ENCODE assay signal across 14 cellular contexts in the genomic region with DNA sequence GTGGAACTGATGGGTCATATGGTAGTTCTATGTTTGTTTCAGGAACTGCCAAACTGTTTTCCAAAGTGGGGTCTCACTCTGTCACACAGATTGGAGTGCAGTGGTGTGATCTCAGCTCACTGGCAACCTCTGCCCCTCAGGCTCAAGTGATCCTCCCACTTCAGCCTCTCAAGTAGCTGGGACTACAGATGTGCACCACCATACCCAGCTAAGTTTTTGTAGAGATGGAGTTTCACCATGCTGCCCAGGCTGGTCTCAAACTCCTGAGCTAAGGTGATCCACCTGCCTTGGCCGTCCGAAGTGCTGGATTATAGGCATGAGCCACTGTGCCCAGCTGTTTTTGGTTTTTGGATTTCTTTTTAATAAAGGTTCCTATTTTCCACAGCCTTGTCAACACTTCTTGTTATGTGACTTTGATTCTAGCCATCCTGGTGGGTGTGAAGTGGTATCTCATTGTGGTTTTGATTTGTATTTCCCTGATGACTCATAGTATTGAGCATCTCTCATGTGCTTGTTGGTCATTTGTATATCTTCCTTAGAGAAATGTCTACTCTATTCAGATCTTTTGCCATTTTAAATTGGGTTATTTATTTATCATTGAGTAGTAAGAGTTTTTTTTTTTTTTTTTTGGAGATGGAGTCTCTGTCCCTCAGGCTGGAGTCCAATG. TPM values are rescaled to one million over a fixed set of nuclear protein-coding genes. Genes with fewer than 3 reads are reported as not detected.
DNase-seq lines count a peak whose midpoint lies in the region; ATAC-seq and FAIRE-seq lines count a peak whose summit lies in the region.
"Had no signal": no experiment of that assay in that cellular context is flagged by ENCODE, and none has a peak within 500 bp of the region (broad histone marks: within the 10 kb centered on the region; RNA-seq: fewer than 3 reads in every experiment).

No MANE protein-coding gene starts in this region.

- no peaks in the 10 kb centered on the region for H3K27me3 Mint-ChIP-seq in activated CD8-positive, alpha-beta memory T cell treated with anti-CD3 and anti-CD28 coated beads, Interleukin-2, amount 10 ng/mL, durations not matched to agents 7 days and 5 days
- H3K27me3 Mint-ChIP-seq in T-helper 2 cell treated with Interferon-gamma antibody and Interleukin-4, amounts not matched to agents 5 μg/mL and 100 μg/mL, for 36 hours (ENCODE audit: low read depth), result no peaks in the 10 kb centered on the region
- H3K27me3 Mint-ChIP-seq in stimulated activated naive B cell treated with anti-CD40 and anti-IgM and Interleukin-4, amounts not matched to agents 10 μg/mL and 1 μg/mL and 100 μg/mL, for 72 hours, result no peaks in the 10 kb centered on the region
- H3K27me3 Mint-ChIP-seq: progenitor cell of endocrine pancreas had no signal

- peak overlapping the region; percentile 48 for H3K27ac Mint-ChIP-seq in activated CD8-positive, alpha-beta memory T cell treated with anti-CD3 and anti-CD28 coated beads, Interleukin-2, amount 10 ng/mL, durations not matched to agents 7 days and 5 days
- H3K27ac Mint-ChIP-seq in T-helper 2 cell treated with Interferon-gamma antibody and Interleukin-4, amounts not matched to agents 5 μg/mL and 100 μg/mL, for 36 hours, result peak overlapping the region; percentile 31
- no peak overlapping the region for H3K27ac Mint-ChIP-seq in stimulated activated naive B cell treated with anti-CD40 and anti-IgM and Interleukin-4, amounts not matched to agents 10 μg/mL and 1 μg/mL and 100 μg/mL, for 72 hours
- H3K27ac Mint-ChIP-seq: progenitor cell of endocrine pancreas had no signal

- no peak overlapping the region for H4K8ac ChIP-seq in neuronal stem cell (ENCODE audit: low read depth, low read length)

- H3K36me3 ChIP-seq in neuronal stem cell (replicated peaks in 1 of 2; ENCODE audit: control insufficient read depth in 2 of 2, insufficient read depth in 2 of 2, low read length in 2 of 2), result peaks cover 17 to 89% of the 10 kb centered on the region in 2 donors

- H3K14ac ChIP-seq in neuronal stem cell (ENCODE audit: low read length), result no peak overlapping the region

- H2BK120ac ChIP-seq in neuronal stem cell (ENCODE audit: low read depth, low read length), result no peak overlapping the region

- no peak overlapping the region for H3K4me3 Mint-ChIP-seq in activated CD8-positive, alpha-beta memory T cell treated with anti-CD3 and anti-CD28 coated beads, Interleukin-2, amount 10 ng/mL, durations not matched to agents 7 days and 5 days
- no peak overlapping the region for H3K4me3 Mint-ChIP-seq in T-helper 2 cell treated with Interferon-gamma antibody and Interleukin-4, amounts not matched to agents 5 μg/mL and 100 μg/mL, for 36 hours
- H3K4me3 Mint-ChIP-seq in stimulated activated naive B cell treated with anti-CD40 and anti-IgM and Interleukin-4, amounts not matched to agents 10 μg/mL and 1 μg/mL and 100 μg/mL, for 72 hours, result no peak overlapping the region

- DNase-seq in activated CD8-positive, alpha-beta memory T cell treated with anti-CD3 and anti-CD28 coated beads, Interleukin-2, amount 10 ng/mL, durations not matched to agents 7 days and 5 days, result no peak
- no peak for DNase-seq in activated CD8-positive, alpha-beta memory T cell treated with anti-CD3 and anti-CD28 coated beads, Interleukin-2, amount 50 U/mL, for 4 hours
- peak; percentile 37 for DNase-seq in T-helper 2 cell treated with Interferon-gamma antibody and Interleukin-4, amounts not matched to agents 5 μg/mL and 100 μg/mL, for 36 hours (ENCODE audit: low spot score)
- DNase-seq in fibroblast of gingiva (ENCODE audit: low read depth) (peak; percentile 13), neuronal stem cell (ENCODE audit: low spot score) (no peak), NCI-H1417 (lab: John Stamatoyannopoulos, UW) (no peak), urothelium cell line (ENCODE audit: low spot score) (no peak)
- DNase-seq in stimulated activated naive B cell treated with anti-CD40 and anti-IgM and Interleukin-4, amounts not matched to agents 10 μg/mL and 1 μg/mL and 100 μg/mL, for 72 hours, result no peak
- DNase-seq: head of caudate nucleus; NCI-H1694; stimulated activated CD4-positive, alpha-beta T cell treated with anti-CD3 and anti-CD28 coated beads, Interleukin-1b, Interleukin-23, amount 100 ng/mL, for 48 hours had no signal

- H3K23ac ChIP-seq in neuronal stem cell (ENCODE audit: low read depth, low read length, poor library complexity), result no peak overlapping the region

- no peak for FAIRE-seq in urothelium cell line (lab: Jason Lieb, UNC)
- FAIRE-seq: HTR-8/SVneo had no signal

- H3K27ac ChIP-seq in neuronal stem cell (replicated peaks; ENCODE audit: low read length), result no peak overlapping the region

- no CpG with 5 or more reads among the region's 2 CpGs for WGBS in neuronal stem cell (ENCODE audit: extremely low coverage in 2 of 2, insufficient read length in 2 of 2, insufficient replicate concordance in 1 of 2), 2 donors

- H3K4me3 ChIP-seq in neuronal stem cell (ENCODE audit: low read length in 2 of 2), result no peak overlapping the region
- H3K4me3 ChIP-seq: lung had no signal

- no peak overlapping the region for H3K4me2 ChIP-seq in neuronal stem cell (ENCODE audit: insufficient read depth, low read length, poor library complexity, severe bottlenecking)

- no peak overlapping the region for H2BK5ac ChIP-seq in neuronal stem cell (ENCODE audit: low read length)

- no peak overlapping the region for H3K4ac ChIP-seq in neuronal stem cell (ENCODE audit: low read length)

- H3K79me1 ChIP-seq in neuronal stem cell (ENCODE audit: low read depth, low read length), result no peaks in the 10 kb centered on the region

- H3K27me3 ChIP-seq in neuronal stem cell (ENCODE audit: control insufficient read depth in 3 of 3, insufficient read depth in 3 of 3, low read depth in 1 of 3, low read length in 3 of 3), result no peaks in the 10 kb centered on the region

- H3K9me3 Mint-ChIP-seq in activated CD8-positive, alpha-beta memory T cell treated with anti-CD3 and anti-CD28 coated beads, Interleukin-2, amount 10 ng/mL, durations not matched to agents 7 days and 5 days (ENCODE audit: low read depth), result no peaks in the 10 kb centered on the region
- no peaks in the 10 kb centered on the region for H3K9me3 Mint-ChIP-seq in T-helper 2 cell treated with Interferon-gamma antibody and Interleukin-4, amounts not matched to agents 5 μg/mL and 100 μg/mL, for 36 hours
- H3K9me3 Mint-ChIP-seq in stimulated activated naive B cell treated with anti-CD40 and anti-IgM and Interleukin-4, amounts not matched to agents 10 μg/mL and 1 μg/mL and 100 μg/mL, for 72 hours, result no peaks in the 10 kb centered on the region

- peaks cover 52% of the 10 kb centered on the region for H3K36me3 Mint-ChIP-seq in activated CD8-positive, alpha-beta memory T cell treated with anti-CD3 and anti-CD28 coated beads, Interleukin-2, amount 10 ng/mL, durations not matched to agents 7 days and 5 days
- peaks cover 56% of the 10 kb centered on the region for H3K36me3 Mint-ChIP-seq in T-helper 2 cell treated with Interferon-gamma antibody and Interleukin-4, amounts not matched to agents 5 μg/mL and 100 μg/mL, for 36 hours (ENCODE audit: low read depth)
- H3K36me3 Mint-ChIP-seq in stimulated activated naive B cell treated with anti-CD40 and anti-IgM and Interleukin-4, amounts not matched to agents 10 μg/mL and 1 μg/mL and 100 μg/mL, for 72 hours, result peaks cover 66 to 77% of the 10 kb centered on the region in 2 donors

- H4K91ac ChIP-seq in neuronal stem cell (ENCODE audit: low read depth, low read length, poor library complexity), result no peak overlapping the region

- H3K18ac ChIP-seq in neuronal stem cell (ENCODE audit: low read length), result no peak overlapping the region

- H3K4me1 Mint-ChIP-seq in activated CD8-positive, alpha-beta memory T cell treated with anti-CD3 and anti-CD28 coated beads, Interleukin-2, amount 10 ng/mL, durations not matched to agents 7 days and 5 days, result peaks cover 15% of the 10 kb centered on the region
- peaks cover 8% of the 10 kb centered on the region for H3K4me1 Mint-ChIP-seq in T-helper 2 cell treated with Interferon-gamma antibody and Interleukin-4, amounts not matched to agents 5 μg/mL and 100 μg/mL, for 36 hours (ENCODE audit: low read depth)
- peaks cover 0 to 13% of the 10 kb centered on the region in 2 donors for H3K4me1 Mint-ChIP-seq in stimulated activated naive B cell treated with anti-CD40 and anti-IgM and Interleukin-4, amounts not matched to agents 10 μg/mL and 1 μg/mL and 100 μg/mL, for 72 hours

- CTCF ChIA-PET in activated CD8-positive, alpha-beta memory T cell treated with anti-CD3 and anti-CD28 coated beads, Interleukin-2, amount 10 ng/mL, durations not matched to agents 7 days and 5 days (lab: Charles Lee), result interaction anchor here (2.0 kb wide), 1 partner anchor 47 kb away, joined by 6 read pairs; no protein-coding TSS in a partner anchor

- peak; percentile 81 for ATAC-seq in activated CD8-positive, alpha-beta memory T cell treated with anti-CD3 and anti-CD28 coated beads, Interleukin-2, amount 10 ng/mL, durations not matched to agents 7 days and 5 days
- ATAC-seq in stimulated activated naive B cell treated with anti-CD40 and anti-IgM and Interleukin-4, amounts not matched to agents 10 μg/mL and 1 μg/mL and 100 μg/mL, for 72 hours (replicated peaks), result peak; percentile 65 to 71

- H3K9me3 ChIP-seq in neuronal stem cell (replicated peaks in 1 of 2; ENCODE audit: control insufficient read depth in 2 of 2, insufficient read depth in 1 of 2, low read depth in 1 of 2, low read length in 2 of 2), result no peaks in the 10 kb centered on the region

- H2AK5ac ChIP-seq in neuronal stem cell (ENCODE audit: low read depth, low read length), result no peak overlapping the region

- H2BK15ac ChIP-seq in neuronal stem cell (ENCODE audit: low read length), result no peak overlapping the region

- H2AFZ ChIP-seq in neuronal stem cell (ENCODE audit: low read length), result no peak overlapping the region

- H3K9ac ChIP-seq in neuronal stem cell (ENCODE audit: low read depth, low read length, poor library complexity), result no peak overlapping the region

- no peaks in the 10 kb centered on the region for H3K4me1 ChIP-seq in neuronal stem cell (ENCODE audit: control insufficient read depth in 2 of 2, insufficient read depth in 1 of 2, low read depth in 1 of 2, low read length in 2 of 2)

- no peak overlapping the region for H2BK12ac ChIP-seq in neuronal stem cell (ENCODE audit: low read length)

RNA-seq across cellular contexts. Expression of a gene that starts 22.8 kb away (rescaled TPM):
- total RNA-seq in activated CD8-positive, alpha-beta memory T cell treated with anti-CD3 and anti-CD28 coated beads, Interleukin-2, amount 10 ng/mL, durations not matched to agents 7 days and 5 days, result 10 to 100 TPM; 36.1 to 37.4 TPM
- 21.0 TPM for polyA plus RNA-seq in neuronal stem cell (2013, experiment 1 of 2)
- 21.8 TPM for polyA plus RNA-seq in neuronal stem cell (2013, experiment 2 of 2)

Comparison
In these comparisons a context has a peak if more than half of its experiments do, and no peak if none do; other contexts are left out.
1. DNase-seq: peak in T-helper 2 cell treated with Interferon-gamma antibody and Interleukin-4, amounts not matched to agents 5 μg/mL and 100 μg/mL, for 36 hours (single experiment) and fibroblast of gingiva (single experiment); none in activated CD8-positive, alpha-beta memory T cell treated with anti-CD3 and anti-CD28 coated beads, Interleukin-2, amount 10 ng/mL, durations not matched to agents 7 days and 5 days (single experiment), activated CD8-positive, alpha-beta memory T cell treated with anti-CD3 and anti-CD28 coated beads, Interleukin-2, amount 50 U/mL, for 4 hours (single experiment), stimulated activated naive B cell treated with anti-CD40 and anti-IgM and Interleukin-4, amounts not matched to agents 10 μg/mL and 1 μg/mL and 100 μg/mL, for 72 hours (single experiment), neuronal stem cell (single experiment), NCI-H1417 (0 of 3) and urothelium cell line (single experiment).